Comparison of ENCODE assay signal across 18 cellular contexts in genomic region chr4:123256006-123256405, GRCh38.
"Had no signal": no experiment of that assay in that cellular context is flagged by ENCODE, and none has a peak within 500 bp of the region (broad histone marks: within the 10 kb centered on the region; RNA-seq: fewer than 3 reads in every experiment).

No MANE protein-coding gene starts in this region.

- H3K4me1 Mint-ChIP-seq: memory B cell had no signal

- H3K9me3 ChIP-seq: transverse colon, uterus had no signal

- H3K27ac ChIP-seq: adrenal gland, foreskin keratinocyte, transverse colon, uterus had no signal

- H3K27me3 Mint-ChIP-seq: activated CD4-positive, alpha-beta memory T cell treated with anti-CD3 and anti-CD28 coated beads for 36 hours; activated CD8-positive, alpha-beta memory T cell treated with anti-CD3 and anti-CD28 coated beads, Interleukin-2, amount 10 ng/mL, durations not matched to agents 7 days and 5 days; activated naive CD8-positive, alpha-beta T cell; central memory CD8-positive, alpha-beta T cell; memory B cell; stimulated activated naive B cell treated with anti-CD40 and anti-IgM and Interleukin-4, amounts not matched to agents 10 μg/mL and 1 μg/mL and 100 μg/mL, for 72 hours; T-helper 17 cell had no signal

- H3K27me3 ChIP-seq: adrenal gland, foreskin keratinocyte, transverse colon, uterus had no signal

- H3K4me3 Mint-ChIP-seq: activated CD4-positive, alpha-beta memory T cell treated with anti-CD3 and anti-CD28 coated beads for 36 hours; activated CD8-positive, alpha-beta memory T cell treated with anti-CD3 and anti-CD28 coated beads, Interleukin-2, amount 10 ng/mL, durations not matched to agents 7 days and 5 days; activated naive CD8-positive, alpha-beta T cell; activated T-helper 1 cell treated with anti-CD3 and anti-CD28 coated beads, Interleukin-12 subunit alpha, Interleukin-12 subunit beta, Interleukin-2, Interleukin-4 antibody, amounts not matched to agents 30 ng/mL and 10 ng/mL and 1 ng/mL, durations not matched to agents 14 hours and 24 hours and 36 hours; central memory CD8-positive, alpha-beta T cell; memory B cell; neural crest cell; stimulated activated naive B cell treated with anti-CD40 and anti-IgM and Interleukin-4, amounts not matched to agents 10 μg/mL and 1 μg/mL and 100 μg/mL, for 72 hours; T-helper 17 cell had no signal

- DNase-seq: activated CD4-positive, alpha-beta memory T cell treated with anti-CD3 and anti-CD28 coated beads for 36 hours; activated CD4-positive, alpha-beta T cell treated with anti-CD3 and anti-CD28 coated beads for 48 hours; activated CD8-positive, alpha-beta memory T cell treated with anti-CD3 and anti-CD28 coated beads, Interleukin-2, amount 10 ng/mL, durations not matched to agents 7 days and 5 days; activated gamma-delta T cell treated with Interleukin-2 at 50 U/mL for 16 hours; adrenal gland; effector memory CD4-positive, alpha-beta T cell; foreskin keratinocyte; stimulated activated CD4-positive, alpha-beta T cell treated with anti-CD3 and anti-CD28 coated beads, Interleukin-2, amount 100 ng/mL, for 48 hours; stimulated activated CD8-positive, alpha-beta memory T cell treated with anti-CD3 and anti-CD28 coated beads, Interleukin-4, amount 100 ng/mL, for 48 hours; stimulated activated naive B cell treated with anti-CD40 and anti-IgM and Interleukin-4, amounts not matched to agents 10 μg/mL and 1 μg/mL and 100 μg/mL, for 72 hours; T-helper 17 cell; transverse colon; uterus had no signal

- H3K9me3 Mint-ChIP-seq: activated CD4-positive, alpha-beta memory T cell treated with anti-CD3 and anti-CD28 coated beads for 36 hours; activated T-helper 1 cell treated with anti-CD3 and anti-CD28 coated beads, Interleukin-12 subunit alpha, Interleukin-12 subunit beta, Interleukin-2, Interleukin-4 antibody, amounts not matched to agents 30 ng/mL and 10 ng/mL and 1 ng/mL, durations not matched to agents 14 hours and 24 hours and 36 hours; central memory CD8-positive, alpha-beta T cell; memory B cell; neural crest cell; stimulated activated naive B cell treated with anti-CD40 and anti-IgM and Interleukin-4, amounts not matched to agents 10 μg/mL and 1 μg/mL and 100 μg/mL, for 72 hours had no signal

- H3K27ac Mint-ChIP-seq: activated CD4-positive, alpha-beta memory T cell treated with anti-CD3 and anti-CD28 coated beads for 36 hours; activated CD8-positive, alpha-beta memory T cell treated with anti-CD3 and anti-CD28 coated beads, Interleukin-2, amount 10 ng/mL, durations not matched to agents 7 days and 5 days; activated naive CD8-positive, alpha-beta T cell; activated T-helper 1 cell treated with anti-CD3 and anti-CD28 coated beads, Interleukin-12 subunit alpha, Interleukin-12 subunit beta, Interleukin-2, Interleukin-4 antibody, amounts not matched to agents 30 ng/mL and 10 ng/mL and 1 ng/mL, durations not matched to agents 14 hours and 24 hours and 36 hours; memory B cell; stimulated activated naive B cell treated with anti-CD40 and anti-IgM and Interleukin-4, amounts not matched to agents 10 μg/mL and 1 μg/mL and 100 μg/mL, for 72 hours; T-helper 17 cell had no signal

- H3K4me3 ChIP-seq: adrenal gland, transverse colon, uterus had no signal

- H3K36me3 ChIP-seq: adrenal gland, transverse colon, uterus had no signal

- ATAC-seq: activated CD8-positive, alpha-beta memory T cell treated with anti-CD3 and anti-CD28 coated beads, Interleukin-2, amount 10 ng/mL, durations not matched to agents 7 days and 5 days; foreskin keratinocyte; stimulated activated naive B cell treated with anti-CD40 and anti-IgM and Interleukin-4, amounts not matched to agents 10 μg/mL and 1 μg/mL and 100 μg/mL, for 72 hours; T-helper 17 cell had no signal

- H3K4me1 ChIP-seq: uterus had no signal
